Comparison of ENCODE assay signal across 1 cellular context in the genomic region with DNA sequence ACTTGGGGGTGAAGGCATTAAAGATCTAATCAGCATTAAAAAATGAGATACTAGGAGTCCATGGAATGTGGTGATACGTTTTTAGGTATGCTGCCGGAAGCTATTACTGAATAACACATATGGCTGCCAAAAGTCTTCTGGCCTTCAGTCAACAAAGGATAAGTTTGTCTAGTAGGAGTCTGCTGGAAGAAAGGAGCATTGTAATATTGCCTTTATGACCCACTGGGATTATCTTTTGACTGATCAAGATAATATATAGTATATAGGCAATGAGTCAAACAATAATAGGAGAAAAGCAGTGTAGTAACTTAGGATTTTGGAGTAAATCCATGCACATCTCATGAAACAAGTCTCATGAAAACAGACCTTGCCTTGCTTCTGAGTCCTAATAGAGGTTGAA.
TF ChIP-seq lines count a peak whose summit lies in the region.

No MANE protein-coding gene starts in this region.

TF ChIP-seq in SK-N-SH, 30 proteins besides CTCF, POLR2A, EP300 and RAD21 (continued from another document):
- TF ChIP-seq FOXM1 (IDR thresholded peaks at IDR 0.05; ENCODE audit: low read depth) (peak; percentile 27; the same call in 1 of the 2 replicates), NFIC (IDR thresholded peaks at IDR 0.05; ENCODE audit: borderline replicate concordance) (peak; percentile 92), GABPA (IDR thresholded peaks at IDR 0.05; ENCODE audit: low read depth) (no peak), TCF12 (IDR thresholded peaks at IDR 0.05) (peak; percentile 83), ELF1 (IDR thresholded peaks at IDR 0.05) (no peak), RCOR1 (IDR thresholded peaks at IDR 0.05; ENCODE audit: low read length) (no peak), SIN3A (IDR thresholded peaks at IDR 0.05; ENCODE audit: borderline replicate concordance, low read depth, low read length) (no peak), IRF3 (IDR thresholded peaks at IDR 0.05; ENCODE audit: low read depth, low read length) (no peak), TAF1 (IDR thresholded peaks at IDR 0.05; ENCODE audit: borderline replicate concordance, low read depth, low read length) (no peak), REST (IDR thresholded peaks at IDR 0.05; ENCODE audit: low read depth, low read length) (no peak), MXI1 (IDR thresholded peaks at IDR 0.05; ENCODE audit: low read depth, low read length) (no peak), MAX (IDR thresholded peaks at IDR 0.05; ENCODE audit: low read depth) (no peak), CHD2 (IDR thresholded peaks at IDR 0.05; ENCODE audit: low read length, partially characterized antibody) (no peak), USF1 (IDR thresholded peaks at IDR 0.05; ENCODE audit: borderline replicate concordance, low read depth) (no peak), TEAD4 (IDR thresholded peaks at IDR 0.05; ENCODE audit: borderline replicate concordance, insufficient read depth) (peak; percentile 92), EZH2phosphoT487 (IDR thresholded peaks at IDR 0.05; ENCODE audit: borderline replicate concordance, low read depth) (no peak)
